1 cellular context compared by ENCODE assay signal in genomic region chr6:37819177-37819801, GRCh38.
TF ChIP-seq lines count a peak whose summit lies in the region.

A gene with protein sequence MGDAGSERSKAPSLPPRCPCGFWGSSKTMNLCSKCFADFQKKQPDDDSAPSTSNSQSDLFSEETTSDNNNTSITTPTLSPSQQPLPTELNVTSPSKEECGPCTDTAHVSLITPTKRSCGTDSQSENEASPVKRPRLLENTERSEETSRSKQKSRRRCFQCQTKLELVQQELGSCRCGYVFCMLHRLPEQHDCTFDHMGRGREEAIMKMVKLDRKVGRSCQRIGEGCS (plus strand): TSS chr6:37819727. CDS start chr6:37819946, 219 bp downstream.

TF ChIP-seq in HepG2, 621 proteins besides CTCF, POLR2A, EP300 and RAD21 (continued from another document and continues in another):
- TF ChIP-seq, protein P1, sequence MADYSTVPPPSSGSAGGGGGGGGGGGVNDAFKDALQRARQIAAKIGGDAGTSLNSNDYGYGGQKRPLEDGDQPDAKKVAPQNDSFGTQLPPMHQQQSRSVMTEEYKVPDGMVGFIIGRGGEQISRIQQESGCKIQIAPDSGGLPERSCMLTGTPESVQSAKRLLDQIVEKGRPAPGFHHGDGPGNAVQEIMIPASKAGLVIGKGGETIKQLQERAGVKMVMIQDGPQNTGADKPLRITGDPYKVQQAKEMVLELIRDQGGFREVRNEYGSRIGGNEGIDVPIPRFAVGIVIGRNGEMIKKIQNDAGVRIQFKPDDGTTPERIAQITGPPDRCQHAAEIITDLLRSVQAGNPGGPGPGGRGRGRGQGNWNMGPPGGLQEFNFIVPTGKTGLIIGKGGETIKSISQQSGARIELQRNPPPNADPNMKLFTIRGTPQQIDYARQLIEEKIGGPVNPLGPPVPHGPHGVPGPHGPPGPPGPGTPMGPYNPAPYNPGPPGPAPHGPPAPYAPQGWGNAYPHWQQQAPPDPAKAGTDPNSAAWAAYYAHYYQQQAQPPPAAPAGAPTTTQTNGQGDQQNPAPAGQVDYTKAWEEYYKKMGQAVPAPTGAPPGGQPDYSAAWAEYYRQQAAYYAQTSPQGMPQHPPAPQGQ (CRISPR knock-in tag; IDR thresholded peaks at IDR 0.05; ENCODE audit: borderline replicate concordance), result no peak
- TF ChIP-seq JARID2 (CRISPR knock-in tag; IDR thresholded peaks at IDR 0.05; ENCODE audit: insufficient replicate concordance) (no peak), MBNL3 (CRISPR knock-in tag; conservative IDR thresholded peaks at IDR 0.05) (no peak), NFIC (IDR thresholded peaks at IDR 0.05; ENCODE audit: low read length) (peak; percentile 65), ZNF263 (CRISPR knock-in tag; IDR thresholded peaks at IDR 0.05) (peak; percentile 98), ATF7 (IDR thresholded peaks at IDR 0.05) (peak; percentile 78), ATF7 (CRISPR knock-in tag; IDR thresholded peaks at IDR 0.05) (no peak), ZNF646 (CRISPR knock-in tag; IDR thresholded peaks at IDR 0.05) (no peak), ZNF792 (CRISPR knock-in tag; IDR thresholded peaks at IDR 0.05) (peak; percentile 71; the same call in 1 of the 2 replicates), HDAC1 (CRISPR knock-in tag; IDR thresholded peaks at IDR 0.05) (peak; percentile 72), ZNF281 (CRISPR knock-in tag; IDR thresholded peaks at IDR 0.05; ENCODE audit: borderline replicate concordance) (peak; percentile 80), TCF7L2 (IDR thresholded peaks at IDR 0.05; ENCODE audit: low read depth, low read length) (no peak), ZNF773 (CRISPR knock-in tag; IDR thresholded peaks at IDR 0.05; ENCODE audit: borderline replicate concordance) (no peak; the same call in 1 of the 2 replicates), ZSCAN30 (CRISPR knock-in tag; IDR thresholded peaks at IDR 0.05) (peak; percentile 94; the same call in 1 of the 2 replicates), MAF1 (CRISPR knock-in tag; IDR thresholded peaks at IDR 0.05; ENCODE audit: borderline replicate concordance) (0 out of 2 replicates have a peak, but pooled peaks have one; percentile 55), ZNF589 (CRISPR knock-in tag; conservative IDR thresholded peaks at IDR 0.05) (no peak), ZNF333 (CRISPR knock-in tag; IDR thresholded peaks at IDR 0.05; ENCODE audit: borderline replicate concordance) (peak; percentile 21; the same call in 1 of the 2 replicates), MYC (CRISPR knock-in tag; IDR thresholded peaks at IDR 0.05; ENCODE audit: borderline replicate concordance) (peak; percentile 53), TRIM24 (CRISPR knock-in tag; IDR thresholded peaks at IDR 0.05) (no peak), ZNF609 (CRISPR knock-in tag; IDR thresholded peaks at IDR 0.05; ENCODE audit: borderline replicate concordance) (peak; percentile 44; the same call in 1 of the 2 replicates), ZNF431 (CRISPR knock-in tag; IDR thresholded peaks at IDR 0.05; ENCODE audit: borderline replicate concordance, low read depth) (no peak; the same call in 1 of the 2 replicates), FOXJ3 (CRISPR knock-in tag; IDR thresholded peaks at IDR 0.05; ENCODE audit: borderline replicate concordance) (peak; percentile 3; the same call in 1 of the 2 replicates), ZNF720 (CRISPR knock-in tag; IDR thresholded peaks at IDR 0.05) (no peak), FLYWCH1 (CRISPR knock-in tag; IDR thresholded peaks at IDR 0.05) (no peak)
- TF ChIP-seq, protein P2, sequence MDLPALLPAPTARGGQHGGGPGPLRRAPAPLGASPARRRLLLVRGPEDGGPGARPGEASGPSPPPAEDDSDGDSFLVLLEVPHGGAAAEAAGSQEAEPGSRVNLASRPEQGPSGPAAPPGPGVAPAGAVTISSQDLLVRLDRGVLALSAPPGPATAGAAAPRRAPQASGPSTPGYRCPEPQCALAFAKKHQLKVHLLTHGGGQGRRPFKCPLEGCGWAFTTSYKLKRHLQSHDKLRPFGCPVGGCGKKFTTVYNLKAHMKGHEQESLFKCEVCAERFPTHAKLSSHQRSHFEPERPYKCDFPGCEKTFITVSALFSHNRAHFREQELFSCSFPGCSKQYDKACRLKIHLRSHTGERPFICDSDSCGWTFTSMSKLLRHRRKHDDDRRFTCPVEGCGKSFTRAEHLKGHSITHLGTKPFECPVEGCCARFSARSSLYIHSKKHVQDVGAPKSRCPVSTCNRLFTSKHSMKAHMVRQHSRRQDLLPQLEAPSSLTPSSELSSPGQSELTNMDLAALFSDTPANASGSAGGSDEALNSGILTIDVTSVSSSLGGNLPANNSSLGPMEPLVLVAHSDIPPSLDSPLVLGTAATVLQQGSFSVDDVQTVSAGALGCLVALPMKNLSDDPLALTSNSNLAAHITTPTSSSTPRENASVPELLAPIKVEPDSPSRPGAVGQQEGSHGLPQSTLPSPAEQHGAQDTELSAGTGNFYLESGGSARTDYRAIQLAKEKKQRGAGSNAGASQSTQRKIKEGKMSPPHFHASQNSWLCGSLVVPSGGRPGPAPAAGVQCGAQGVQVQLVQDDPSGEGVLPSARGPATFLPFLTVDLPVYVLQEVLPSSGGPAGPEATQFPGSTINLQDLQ (CRISPR knock-in tag; IDR thresholded peaks at IDR 0.05), result no peak
- TF ChIP-seq, protein P3, sequence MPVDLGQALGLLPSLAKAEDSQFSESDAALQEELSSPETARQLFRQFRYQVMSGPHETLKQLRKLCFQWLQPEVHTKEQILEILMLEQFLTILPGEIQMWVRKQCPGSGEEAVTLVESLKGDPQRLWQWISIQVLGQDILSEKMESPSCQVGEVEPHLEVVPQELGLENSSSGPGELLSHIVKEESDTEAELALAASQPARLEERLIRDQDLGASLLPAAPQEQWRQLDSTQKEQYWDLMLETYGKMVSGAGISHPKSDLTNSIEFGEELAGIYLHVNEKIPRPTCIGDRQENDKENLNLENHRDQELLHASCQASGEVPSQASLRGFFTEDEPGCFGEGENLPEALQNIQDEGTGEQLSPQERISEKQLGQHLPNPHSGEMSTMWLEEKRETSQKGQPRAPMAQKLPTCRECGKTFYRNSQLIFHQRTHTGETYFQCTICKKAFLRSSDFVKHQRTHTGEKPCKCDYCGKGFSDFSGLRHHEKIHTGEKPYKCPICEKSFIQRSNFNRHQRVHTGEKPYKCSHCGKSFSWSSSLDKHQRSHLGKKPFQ (CRISPR knock-in tag; IDR thresholded peaks at IDR 0.05; ENCODE audit: insufficient replicate concordance), result peak; percentile 81
- TF ChIP-seq, protein P4, sequence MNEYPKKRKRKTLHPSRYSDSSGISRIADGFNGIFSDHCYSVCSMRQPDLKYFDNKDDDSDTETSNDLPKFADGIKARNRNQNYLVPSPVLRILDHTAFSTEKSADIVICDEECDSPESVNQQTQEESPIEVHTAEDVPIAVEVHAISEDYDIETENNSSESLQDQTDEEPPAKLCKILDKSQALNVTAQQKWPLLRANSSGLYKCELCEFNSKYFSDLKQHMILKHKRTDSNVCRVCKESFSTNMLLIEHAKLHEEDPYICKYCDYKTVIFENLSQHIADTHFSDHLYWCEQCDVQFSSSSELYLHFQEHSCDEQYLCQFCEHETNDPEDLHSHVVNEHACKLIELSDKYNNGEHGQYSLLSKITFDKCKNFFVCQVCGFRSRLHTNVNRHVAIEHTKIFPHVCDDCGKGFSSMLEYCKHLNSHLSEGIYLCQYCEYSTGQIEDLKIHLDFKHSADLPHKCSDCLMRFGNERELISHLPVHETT (CRISPR knock-in tag; conservative IDR thresholded peaks at IDR 0.05), result peak; percentile 87
- TF ChIP-seq, protein P5, sequence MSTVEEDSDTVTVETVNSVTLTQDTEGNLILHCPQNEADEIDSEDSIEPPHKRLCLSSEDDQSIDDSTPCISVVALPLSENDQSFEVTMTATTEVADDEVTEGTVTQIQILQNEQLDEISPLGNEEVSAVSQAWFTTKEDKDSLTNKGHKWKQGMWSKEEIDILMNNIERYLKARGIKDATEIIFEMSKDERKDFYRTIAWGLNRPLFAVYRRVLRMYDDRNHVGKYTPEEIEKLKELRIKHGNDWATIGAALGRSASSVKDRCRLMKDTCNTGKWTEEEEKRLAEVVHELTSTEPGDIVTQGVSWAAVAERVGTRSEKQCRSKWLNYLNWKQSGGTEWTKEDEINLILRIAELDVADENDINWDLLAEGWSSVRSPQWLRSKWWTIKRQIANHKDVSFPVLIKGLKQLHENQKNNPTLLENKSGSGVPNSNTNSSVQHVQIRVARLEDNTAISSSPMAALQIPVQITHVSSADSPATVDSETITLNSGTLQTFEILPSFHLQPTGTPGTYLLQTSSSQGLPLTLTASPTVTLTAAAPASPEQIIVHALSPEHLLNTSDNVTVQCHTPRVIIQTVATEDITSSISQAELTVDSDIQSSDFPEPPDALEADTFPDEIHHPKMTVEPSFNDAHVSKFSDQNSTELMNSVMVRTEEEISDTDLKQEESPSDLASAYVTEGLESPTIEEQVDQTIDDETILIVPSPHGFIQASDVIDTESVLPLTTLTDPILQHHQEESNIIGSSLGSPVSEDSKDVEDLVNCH (CRISPR knock-in tag; IDR thresholded peaks at IDR 0.05), result no peak
